In the genomic region with DNA sequence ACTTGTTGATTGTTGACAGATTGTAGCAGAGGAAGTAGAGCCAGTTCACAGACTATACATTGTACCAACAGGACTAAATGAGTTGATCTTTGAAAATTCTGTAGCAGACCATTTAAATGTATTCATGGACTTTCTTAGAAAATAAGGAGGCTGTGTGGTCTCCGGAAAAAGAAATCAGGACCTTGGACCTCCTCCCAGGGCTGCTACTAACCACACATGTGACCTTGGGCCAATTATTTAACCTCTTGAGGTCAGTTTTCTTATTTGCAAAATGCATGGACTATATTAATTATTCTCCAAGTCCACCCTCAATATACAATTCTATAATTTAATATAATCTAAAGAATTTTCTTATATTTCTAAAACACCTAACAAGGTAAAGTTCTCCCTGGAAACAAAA, we compare ENCODE assay signal across 7 cellular contexts.
"Had no signal": no experiment of that assay in that cellular context is flagged by ENCODE, and none has a peak within 500 bp of the region (broad histone marks: within the 10 kb centered on the region; RNA-seq: fewer than 3 reads in every experiment).

No MANE protein-coding gene starts in this region.

- FAIRE-seq: HTR-8/SVneo, K562 had no signal

- H3K4me2 ChIP-seq: KMS-11 had no signal

- H3K9ac ChIP-seq: KMS-11 had no signal

- H3K4me3 ChIP-seq: K562 had no signal

- H3K27ac ChIP-seq: HL-60, KMS-11 had no signal

- ATAC-seq: K562 had no signal

- DNase-seq: IMR-90, KBM-7, KG1 had no signal
